8 cellular contexts compared by ENCODE assay signal in genomic region chr22:37018815-37019308, GRCh38. TPM values are rescaled to one million over a fixed set of nuclear protein-coding genes. Genes with fewer than 3 reads are reported as not detected.
DNase-seq lines count a peak whose midpoint lies in the region; ATAC-seq, FAIRE-seq and TF ChIP-seq lines count a peak whose summit lies in the region.

No MANE protein-coding gene starts in this region.

- H4K20me1 ChIP-seq in H1 (replicated peaks in 1 of 2; ENCODE audit: control insufficient read depth in 1 of 2, insufficient read depth in 2 of 2, low read length in 2 of 2) = peaks cover 12 to 31% of the 10 kb centered on the region in 2 experiments

- WGBS in H1 (ENCODE audit: extremely low coverage in 1 of 2, insufficient coverage in 1 of 2, insufficient read length in 1 of 2, insufficient replicate concordance in 2 of 2, low coverage in 1 of 2, low lambda C conversion rate in 2 of 2, missing lambda C conversion rate in 1 of 2), 2 experiments = 2% methylated on average over 23 of the region's 35 CpGs; no CpG with 5 or more reads in 1 of the 2 experiments

- H3K4me3 ChIP-seq in H1 (ENCODE audit: extremely low read depth in 1 of 4, insufficient read depth in 2 of 4, low read depth in 3 of 4, low read length in 4 of 4) (peak overlapping the region; percentile 70 to 86 (median 78)), tibial artery (peak overlapping the region; percentile 98)

- CTCF ChIA-PET in H1 (lab: Charles Lee; ENCODE audit: partially characterized antibody) = interaction anchor here (0.8 to 5.4 kb wide), 5 partner anchors 12 to 242 kb away, joined by 3 to 37 read pairs (median 6); no protein-coding TSS in a partner anchor

- H3K56ac ChIP-seq in H1 (replicated peaks; ENCODE audit: insufficient read length, low read depth, low read length) = peak overlapping the region; percentile 71

- TF ChIP-seq POLR2A in H1 (IDR thresholded peaks at IDR 0.05; ENCODE audit: control extremely low read depth in 1 of 2, low read depth in 2 of 2, low read length in 2 of 2) = no peak

- peak overlapping the region; percentile 48 for H3K18ac ChIP-seq in H1 (ENCODE audit: extremely low read depth, low read length)

- no peak overlapping the region for H2BK20ac ChIP-seq in H1 (ENCODE audit: low read length)

- peak; percentile 36 for DNase-seq in Daoy (ENCODE audit: low read depth)
- peak; percentile 51 for DNase-seq in RKO (ENCODE audit: low spot score)
- peak in 1 of 2 experiments; percentile 78 for DNase-seq in H1 (ENCODE audit: low read depth in 1 of 2, low spot score in 2 of 2)
- no peak for DNase-seq in memory B cell (ENCODE audit: low spot score in 2 of 2)
- peak; percentile 75 to 84 for DNase-seq in tibial artery
- no peak for DNase-seq in stimulated activated CD8-positive, alpha-beta memory T cell treated with anti-CD3 and anti-CD28 coated beads, Interleukin-4, amount 100 ng/mL, for 48 hours
- DNase-seq in SKM-1 (lab: John Stamatoyannopoulos, UW; ENCODE audit: unreplicated experiment) = no peak

- H2BK120ac ChIP-seq in H1 (replicated peaks; ENCODE audit: low read depth, low read length) = no peak overlapping the region

- peak; percentile 21 for ATAC-seq in HG02571 (IDR thresholded peaks at IDR 0.05; ENCODE audit: unreplicated experiment)
- peak; percentile 9 for ATAC-seq in memory B cell (ENCODE audit: low read depth)

- H3K36me3 ChIP-seq in H1 (ENCODE audit: control insufficient read depth in 2 of 4, insufficient read depth in 4 of 4, low read length in 3 of 4) = peaks cover 0 to 13% (median 2%) of the 10 kb centered on the region in 4 experiments; a peak in 2 of 8 replicates
- peaks cover 0 to 10% (median 3%) of the 10 kb centered on the region in 3 donors for H3K36me3 ChIP-seq in tibial artery

- no peak overlapping the region for H2AFZ ChIP-seq in H1 (ENCODE audit: low read length)

- H4K91ac ChIP-seq in H1 (replicated peaks; ENCODE audit: insufficient read length, low read length) = peak overlapping the region; percentile 10

- peaks cover 0 to 21% (median 11%) of the 10 kb centered on the region in 4 experiments; a peak in 6 of 7 replicates for H3K4me1 ChIP-seq in H1 (replicated peaks in 1 of 4; ENCODE audit: control insufficient read depth in 3 of 4, insufficient read depth in 4 of 4, low read length in 3 of 4)
- peaks cover 0 to 52% (median 35%) of the 10 kb centered on the region in 4 donors for H3K4me1 ChIP-seq in tibial artery

- H2BK5ac ChIP-seq in H1 (ENCODE audit: low read depth, low read length) = peak overlapping the region; percentile 83; the same call in 1 of the 2 replicates

- H3K79me2 ChIP-seq in H1 (ENCODE audit: control insufficient read depth in 1 of 2, insufficient read depth in 2 of 2, low read length in 2 of 2) = peaks cover 0 to 25% of the 10 kb centered on the region in 2 experiments; a peak in 3 of 4 replicates

- H4K8ac ChIP-seq in H1 (ENCODE audit: extremely low read depth, insufficient read depth, low read length) = peak overlapping the region; percentile 86; the same call in 1 of the 2 replicates

- H4K5ac ChIP-seq in H1 (ENCODE audit: insufficient read length, low read depth, low read length) = peak overlapping the region; percentile 69

- no peak for TF ChIP-seq EP300 in H1 (IDR thresholded peaks at IDR 0.05; ENCODE audit: borderline replicate concordance in 1 of 2, low read depth in 2 of 2, low read length in 2 of 2)

- H3K9ac ChIP-seq in H1 (replicated peaks in 1 of 4; ENCODE audit: extremely low read depth in 1 of 4, low read depth in 3 of 4, low read length in 3 of 4) = peak overlapping the region; percentile 70 to 98 (median 84)

- H3K9me3 ChIP-seq in H1 (ENCODE audit: insufficient read depth in 2 of 2, low read depth in 1 of 2, low read length in 1 of 2) (no peaks in the 10 kb centered on the region), tibial artery (no peaks in the 10 kb centered on the region)

- H3K23ac ChIP-seq in H1 (ENCODE audit: insufficient read length) = no peak overlapping the region

- peak overlapping the region; percentile 89; the same call in 1 of the 2 replicates for H3K27ac ChIP-seq in H1 (ENCODE audit: low read depth, low read length)
- H3K27ac ChIP-seq in tibial artery = peak overlapping the region; percentile 89 to 93

- H3K27me3 Mint-ChIP-seq in memory B cell = peaks cover 1% of the 10 kb centered on the region

- H3K79me1 ChIP-seq in H1 (ENCODE audit: low read depth, low read length) = peaks cover 6% of the 10 kb centered on the region

- H3K4ac ChIP-seq in H1 (replicated peaks; ENCODE audit: insufficient read length, low read depth, low read length) = peak overlapping the region; percentile 21

- FAIRE-seq in H1 (lab: Jason Lieb, UNC) = no peak

- POLR2A ChIA-PET in H1 (lab: Charles Lee; ENCODE audit: partially characterized antibody) = interaction anchor here (0.7 to 4.3 kb wide), 16 partner anchors 9 to 433 kb away, joined by 3 to 33 read pairs (median 4); partner anchors contain the start of gene KCTD17

- no peak for TF ChIP-seq RAD21 in H1 (IDR thresholded peaks at IDR 0.05 in 1 of 2, conservative IDR thresholded peaks at IDR 0.05 in 1 of 2; ENCODE audit: low read depth in 2 of 2, low read length in 2 of 2)

- H2BK12ac ChIP-seq in H1 (ENCODE audit: low read depth, low read length) = no peak overlapping the region

- H3K4me3 Mint-ChIP-seq in memory B cell = peak overlapping the region; percentile 72

- H2BK15ac ChIP-seq in H1 (ENCODE audit: low read length) = no peak overlapping the region; the same call in 1 of the 2 replicates

- H3K27me3 ChIP-seq in H1 (replicated peaks in 1 of 4; ENCODE audit: control insufficient read depth in 3 of 4, extremely low read depth in 1 of 4, insufficient read depth in 3 of 4, low read length in 3 of 4) = no peaks in the 10 kb centered on the region
- H3K27me3 ChIP-seq in tibial artery = no peaks in the 10 kb centered on the region

- no peak for TF ChIP-seq CTCF in H1 (IDR thresholded peaks at IDR 0.05; ENCODE audit: control extremely low read depth in 1 of 3, insufficient read depth in 1 of 3, low read depth in 1 of 3, low read length in 3 of 3)
- no peak for TF ChIP-seq CTCF in tibial artery (IDR thresholded peaks at IDR 0.05)

- H3K27ac Mint-ChIP-seq in memory B cell = no peak overlapping the region

- no peaks in the 10 kb centered on the region for H3K9me3 Mint-ChIP-seq in memory B cell

- peak overlapping the region; percentile 73 to 89 for H3K4me2 ChIP-seq in H1 (ENCODE audit: insufficient read depth in 1 of 2, low read depth in 2 of 2, low read length in 2 of 2)

- intact Hi-C loops in tibial artery (cut with DNase I; ENCODE audit: low total_unique reads) = no loop called here

- no peak overlapping the region for H3K14ac ChIP-seq in H1 (ENCODE audit: insufficient read length)

- peaks cover 11% of the 10 kb centered on the region for H3K23me2 ChIP-seq in H1 (ENCODE audit: low read depth, low read length)

- H3K36me3 Mint-ChIP-seq in memory B cell = no peaks in the 10 kb centered on the region

- peaks cover 7% of the 10 kb centered on the region for H3K4me1 Mint-ChIP-seq in memory B cell

- H2AK5ac ChIP-seq in H1 (ENCODE audit: low read depth, low read length) = no peak overlapping the region

TF ChIP-seq in H1, 55 proteins besides CTCF, POLR2A, EP300 and RAD21 (continues in another document):
- TF ChIP-seq ATF3 (IDR thresholded peaks at IDR 0.05; ENCODE audit: insufficient read depth, low read depth, low read length) (no peak), MAFK (IDR thresholded peaks at IDR 0.05; ENCODE audit: low read depth, low read length) (no peak), PHF8 (conservative IDR thresholded peaks at IDR 0.05; ENCODE audit: low read depth, low read length) (peak; percentile 83; the same call in 1 of the 2 replicates), GTF2F1 (IDR thresholded peaks at IDR 0.05; ENCODE audit: borderline replicate concordance, low read depth, low read length) (no peak)

RNA-seq across cellular contexts. Expression of gene TST, which starts 0.4 kb away (rescaled TPM):
- total RNA-seq in Daoy (2014; rRNA removed; shearing (Covaris generic)) = 27.6 and 30.8 TPM in 2 replicates
- total RNA-seq in H1 (2021; fragmentation: NEBNext Ultra II Directional; extraction: Animal tissue kit (Norgen Biotek cat#: 25700)) = 22.6 and 23.6 TPM in 2 replicates
- polyA plus RNA-seq in H1 (2011; rRNA removed) = 61.6 and 82.8 TPM in 2 replicates
- polyA plus RNA-seq in H1 (2011; cell fraction: cytosol; rRNA removed) = 53.6 TPM
- polyA plus RNA-seq in H1 (2011; cell fraction: nucleus; rRNA removed) = 57.3 TPM
- polyA plus RNA-seq in H1 (2012, experiment 1 of 2) = 20.0 to 33.4 TPM (median 31.7 TPM) in 4 replicates
- 46.9 TPM for polyA plus RNA-seq in H1 (2012, experiment 2 of 2)
- 21.6 TPM for polyA plus RNA-seq in H1 (2013, experiment 1 of 2)
- polyA plus RNA-seq in H1 (2013, experiment 2 of 2) = 21.2 TPM
- polyA minus RNA-seq in H1 (2011; rRNA and poly(A)+ RNA removed) = 15.3 and 16.1 TPM in 2 replicates
- polyA minus RNA-seq in H1 (2011; cell fraction: cytosol; rRNA and poly(A)+ RNA removed) = 15.0 TPM
- 24.1 TPM for polyA minus RNA-seq in H1 (2011; cell fraction: nucleus; rRNA and poly(A)+ RNA removed)

RNA-seq across cellular contexts. Expression of gene MPST, which starts 0.7 kb away (rescaled TPM):
- total RNA-seq in Daoy (2014; rRNA removed; shearing (Covaris generic)) = 66.4 and 67.3 TPM in 2 replicates
- 86.0 and 89.9 TPM in 2 replicates for total RNA-seq in H1 (2021; fragmentation: NEBNext Ultra II Directional; extraction: Animal tissue kit (Norgen Biotek cat#: 25700))
- polyA plus RNA-seq in H1 (2011; rRNA removed) = 124 and 229 TPM in 2 replicates
- polyA plus RNA-seq in H1 (2011; cell fraction: cytosol; rRNA removed) = 146 TPM
- 185 TPM for polyA plus RNA-seq in H1 (2011; cell fraction: nucleus; rRNA removed)
- polyA plus RNA-seq in H1 (2012, experiment 1 of 2) = 52.9 to 98.2 TPM (median 88.2 TPM) in 4 replicates
- polyA plus RNA-seq in H1 (2012, experiment 2 of 2) = 88.4 TPM
- 83.0 TPM for polyA plus RNA-seq in H1 (2013, experiment 1 of 2)
- polyA plus RNA-seq in H1 (2013, experiment 2 of 2) = 81.8 TPM
- polyA minus RNA-seq in H1 (2011; rRNA and poly(A)+ RNA removed) = 13.0 and 20.1 TPM in 2 replicates
- polyA minus RNA-seq in H1 (2011; cell fraction: cytosol; rRNA and poly(A)+ RNA removed) = 66.1 TPM
- 39.9 TPM for polyA minus RNA-seq in H1 (2011; cell fraction: nucleus; rRNA and poly(A)+ RNA removed)

RNA-seq across cellular contexts. Expression of gene KCTD17, which starts 32.7 kb away (rescaled TPM):
- 20.6 and 20.8 TPM in 2 replicates for total RNA-seq in Daoy (2014; rRNA removed; shearing (Covaris generic))
- total RNA-seq in H1 (2021; fragmentation: NEBNext Ultra II Directional; extraction: Animal tissue kit (Norgen Biotek cat#: 25700)) = 35.8 and 39.4 TPM in 2 replicates
- polyA plus RNA-seq in H1 (2011; rRNA removed) = 44.0 and 69.0 TPM in 2 replicates
- 47.9 TPM for polyA plus RNA-seq in H1 (2011; cell fraction: cytosol; rRNA removed)
- 87.7 TPM for polyA plus RNA-seq in H1 (2011; cell fraction: nucleus; rRNA removed)
- 24.9 to 38.8 TPM (median 38.0 TPM) in 4 replicates for polyA plus RNA-seq in H1 (2012, experiment 1 of 2)
- 36.2 TPM for polyA plus RNA-seq in H1 (2012, experiment 2 of 2)
- 21.4 TPM for polyA plus RNA-seq in H1 (2013, experiment 1 of 2)
- polyA plus RNA-seq in H1 (2013, experiment 2 of 2) = 23.8 TPM
- polyA minus RNA-seq in H1 (2011; rRNA and poly(A)+ RNA removed) = 22.1 and 45.1 TPM in 2 replicates
- 20.6 TPM for polyA minus RNA-seq in H1 (2011; cell fraction: cytosol; rRNA and poly(A)+ RNA removed)
- polyA minus RNA-seq in H1 (2011; cell fraction: nucleus; rRNA and poly(A)+ RNA removed) = 27.7 TPM

Comparison
In these comparisons a context has a peak if more than half of its experiments do, and no peak if none do; other contexts are left out.
1. DNase-seq: peak in Daoy (single experiment), RKO (single experiment) and tibial artery (2 of 2); none in memory B cell (0 of 2), stimulated activated CD8-positive, alpha-beta memory T cell treated with anti-CD3 and anti-CD28 coated beads, Interleukin-4, amount 100 ng/mL, for 48 hours (single experiment) and SKM-1 (single experiment).